In the genomic region with DNA sequence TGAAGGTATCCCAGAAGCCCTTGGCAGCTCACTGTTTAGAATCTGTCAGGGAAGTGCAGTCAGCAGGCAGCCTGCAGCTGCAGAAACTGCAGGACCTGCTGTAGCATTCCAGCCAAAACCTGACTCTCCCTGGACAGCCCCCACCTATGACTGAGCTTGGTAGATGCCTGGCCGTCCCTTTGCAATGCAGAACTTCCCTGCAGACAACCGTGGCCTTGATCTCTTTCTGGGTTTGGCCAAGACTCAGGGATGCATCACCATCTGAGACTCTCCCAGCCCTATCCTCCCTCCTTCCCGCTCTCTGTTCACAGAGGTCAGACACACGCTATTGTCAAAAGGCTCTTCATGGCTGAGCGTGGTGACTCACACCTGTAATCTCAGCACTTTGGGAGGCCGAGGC, we compare ENCODE assay signal across 8 cellular contexts.
"Had no signal": no experiment of that assay in that cellular context is flagged by ENCODE, and none has a peak within 500 bp of the region (broad histone marks: within the 10 kb centered on the region; RNA-seq: fewer than 3 reads in every experiment).

No MANE protein-coding gene starts in this region.

- H2AFZ ChIP-seq: GM23248 had no signal

- H3K9ac ChIP-seq: GM23248, KMS-11 had no signal

- H3K4me1 ChIP-seq: HAP-1 had no signal

- H3K4me3 ChIP-seq: GM23248, HAP-1 had no signal

- H3K9me3 ChIP-seq: HAP-1 had no signal

- ATAC-seq: HCT116 had no signal

- DNase-seq: GM23248, GOT3, H7, HFFc6, KBM-7 had no signal

- H3K4me2 ChIP-seq: KMS-11 had no signal

- H3K27ac ChIP-seq: GM23248, KMS-11 had no signal
